Comparison of ENCODE assay signal across 19 cellular contexts in genomic region chr16:88023366-88023765, GRCh38.
"Had no signal": no experiment of that assay in that cellular context is flagged by ENCODE, and none has a peak within 500 bp of the region (broad histone marks: within the 10 kb centered on the region; RNA-seq: fewer than 3 reads in every experiment).

No MANE protein-coding gene starts in this region.

- H3K9me3 Mint-ChIP-seq: activated naive CD4-positive, alpha-beta T cell treated with anti-CD3 and anti-CD28 coated beads, Interleukin-2, amount 50 U/mL, for 72 hours; activated T-cell treated with anti-CD3 and anti-CD28 coated beads, Interleukin-2, amount 50 U/mL, for 72 hours; dendritic cell treated with granulocyte-macrophage colony-stimulating factor and Interleukin-4, amounts not matched to agents 40 ng/mL and 50 ng/mL, for 4 days; natural killer cell; stimulated activated naive CD8-positive, alpha-beta T cell treated with anti-CD3 and anti-CD28 coated beads, Interleukin-15, Interleukin-2, amounts not matched to agents 100 ng/mL and 50 ng/mL, for 24 hours had no signal

- H3K27ac Mint-ChIP-seq: activated T-cell treated with anti-CD3 and anti-CD28 coated beads, Interleukin-2, amount 50 U/mL, for 72 hours; dendritic cell treated with granulocyte-macrophage colony-stimulating factor and Interleukin-4, amounts not matched to agents 40 ng/mL and 50 ng/mL, for 4 days; stimulated activated naive CD8-positive, alpha-beta T cell treated with anti-CD3 and anti-CD28 coated beads, Interleukin-15, Interleukin-2, amounts not matched to agents 100 ng/mL and 50 ng/mL, for 24 hours had no signal

- H3K27me3 Mint-ChIP-seq: dendritic cell treated with granulocyte-macrophage colony-stimulating factor and Interleukin-4, amounts not matched to agents 40 ng/mL and 50 ng/mL, for 4 days; stimulated activated naive CD8-positive, alpha-beta T cell treated with anti-CD3 and anti-CD28 coated beads, Interleukin-15, Interleukin-2, amounts not matched to agents 100 ng/mL and 50 ng/mL, for 24 hours had no signal

- H3K36me3 Mint-ChIP-seq: activated naive CD4-positive, alpha-beta T cell treated with anti-CD3 and anti-CD28 coated beads, Interleukin-2, amount 50 U/mL, for 72 hours; natural killer cell had no signal

- H3K9me3 ChIP-seq: adrenal gland, suprapubic skin, transverse colon, vagina had no signal

- H3K27me3 ChIP-seq: adrenal gland, hepatocyte, suprapubic skin, transverse colon, vagina had no signal

- H3K27ac ChIP-seq: hepatocyte, suprapubic skin, transverse colon, vagina had no signal

- H3K4me3 ChIP-seq: adrenal gland, hepatocyte, suprapubic skin, transverse colon, vagina had no signal

- H3K4me3 Mint-ChIP-seq: activated T-cell treated with anti-CD3 and anti-CD28 coated beads, Interleukin-2, amount 50 U/mL, for 72 hours; dendritic cell treated with granulocyte-macrophage colony-stimulating factor and Interleukin-4, amounts not matched to agents 40 ng/mL and 50 ng/mL, for 4 days; natural killer cell; stimulated activated naive CD8-positive, alpha-beta T cell treated with anti-CD3 and anti-CD28 coated beads, Interleukin-15, Interleukin-2, amounts not matched to agents 100 ng/mL and 50 ng/mL, for 24 hours had no signal

- ATAC-seq: activated CD4-positive, CD25-positive, alpha-beta regulatory T cell treated with anti-CD3 and anti-CD28 coated beads, Interleukin-2, amount 50 U/mL, for 24 hours; activated naive CD4-positive, alpha-beta T cell treated with anti-CD3 and anti-CD28 coated beads, Interleukin-2, amount 50 U/mL, for 72 hours; activated T-cell treated with anti-CD3 and anti-CD28 coated beads, Interleukin-2, amount 50 U/mL, for 72 hours; left cardiac atrium; natural killer cell had no signal

- DNase-seq: activated CD4-positive, alpha-beta T cell treated with anti-CD3 and anti-CD28 coated beads, Interleukin-2, amount 50 U/mL, for 1 hour; activated CD8-positive, alpha-beta memory T cell treated with anti-CD3 and anti-CD28 coated beads, Interleukin-2, amount 50 U/mL, for 4 hours; activated gamma-delta T cell treated with Interleukin-2 at 50 U/mL for 16 hours; activated T-cell treated with anti-CD3 and anti-CD28 coated beads, Interleukin-2, amount 50 U/mL, for 72 hours; adrenal gland; effector memory CD4-positive, alpha-beta T cell; left cardiac atrium; mesenchymal stem cell; natural killer cell; T-helper 1 cell; T1000; transverse colon had no signal
